8 cellular contexts compared by ENCODE assay signal in genomic region chr19:35468637-35469036, GRCh38. TPM values are rescaled to one million over a fixed set of nuclear protein-coding genes. Genes with fewer than 3 reads are reported as not detected.
DNase-seq lines count a peak whose midpoint lies in the region; ATAC-seq lines count a peak whose summit lies in the region.

No MANE protein-coding gene starts in this region.

- DNase-seq in NCI-H1436 (lab: John Stamatoyannopoulos, UW) (peak; percentile 6), NCI-H1436 treated with DMSO at 0.1 percent for 48 hours (lab: John Stamatoyannopoulos, UW) (no peak), NCI-H526 treated with DMSO at 0.1 percent for 48 hours (lab: John Stamatoyannopoulos, UW) (peak; percentile 43), activated T-cell treated with anti-CD3 and anti-CD28 coated beads for 48 hours (ENCODE audit: low read depth) (peak; percentile 50), foreskin melanocyte (peak; percentile 11), retina (peak; percentile 21), mesenteric fat pad (ENCODE audit: low spot score) (no peak)

- ATAC-seq in HG02588 (IDR thresholded peaks at IDR 0.05; ENCODE audit: unreplicated experiment): peak; percentile 49

RNA-seq across cellular contexts. Expression of gene FFAR2, which starts 20.6 kb away (rescaled TPM):
- 2.4 TPM for total RNA-seq in mesenteric fat pad

RNA-seq across cellular contexts. Expression of gene KRTDAP, which starts 21.6 kb away (rescaled TPM):
- total RNA-seq in mesenteric fat pad: not detected

RNA-seq across cellular contexts. Expression of gene DMKN, which starts 44.8 kb away (rescaled TPM):
- 3.1 TPM for total RNA-seq in mesenteric fat pad

RNA-seq across cellular contexts. Expression of gene SBSN, which starts 59.5 kb away (rescaled TPM):
- not detected for total RNA-seq in mesenteric fat pad

Comparison
In these comparisons a context has a peak if more than half of its experiments do, and no peak if none do; other contexts are left out.
1. DNase-seq: peak in NCI-H1436 (single experiment), NCI-H526 treated with DMSO at 0.1 percent for 48 hours (single experiment), activated T-cell treated with anti-CD3 and anti-CD28 coated beads for 48 hours (single experiment), foreskin melanocyte (single experiment) and retina (single experiment); none in NCI-H1436 treated with DMSO at 0.1 percent for 48 hours (single experiment) and mesenteric fat pad (single experiment).